Comparison of ENCODE assay signal across 1 cellular context in the genomic region with DNA sequence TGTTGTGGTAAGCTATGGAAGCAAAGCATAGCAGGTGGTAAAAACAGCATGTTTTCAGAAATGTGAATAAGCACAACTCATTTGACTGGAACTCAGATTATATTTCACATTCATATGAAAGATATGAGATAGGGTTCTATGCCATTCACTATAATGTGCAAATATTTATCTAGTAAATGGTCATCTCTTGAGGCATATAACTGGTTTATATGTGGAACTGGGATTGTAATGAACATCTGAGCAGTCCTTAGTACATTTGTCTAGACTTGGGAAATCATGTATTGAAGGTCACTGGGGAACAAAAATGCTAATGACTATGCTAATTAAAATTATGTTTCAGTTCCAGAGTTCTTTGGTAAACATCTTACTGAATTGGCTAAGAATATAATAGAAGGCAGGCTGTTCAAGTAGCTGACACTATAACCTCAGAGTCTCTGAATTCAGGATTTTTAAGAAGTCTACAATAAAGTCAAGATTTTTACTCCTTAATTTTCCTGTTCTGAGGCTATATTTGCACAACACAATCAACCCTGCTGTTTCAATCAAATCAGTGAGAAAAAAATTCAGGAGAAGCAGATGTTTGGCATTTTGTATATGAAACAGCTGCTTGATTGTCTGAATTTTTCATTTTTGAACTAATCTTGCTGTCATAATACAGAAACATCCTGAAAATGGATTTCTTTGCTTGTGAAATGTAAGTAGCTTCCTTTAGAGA.
TF ChIP-seq lines count a peak whose summit lies in the region.

No MANE protein-coding gene starts in this region.

TF ChIP-seq in IMR-90, 13 proteins besides CTCF, POLR2A, EP300 and RAD21 (continued from another document):
- TF ChIP-seq ELK1 (IDR thresholded peaks at IDR 0.05; ENCODE audit: borderline replicate concordance, low read depth, low read length): no peak
- TF ChIP-seq MAZ (IDR thresholded peaks at IDR 0.05; ENCODE audit: borderline replicate concordance, low read depth, low read length): no peak
- TF ChIP-seq MXI1 (IDR thresholded peaks at IDR 0.05; ENCODE audit: borderline replicate concordance, low read depth, low read length): no peak
